In the genomic region with DNA sequence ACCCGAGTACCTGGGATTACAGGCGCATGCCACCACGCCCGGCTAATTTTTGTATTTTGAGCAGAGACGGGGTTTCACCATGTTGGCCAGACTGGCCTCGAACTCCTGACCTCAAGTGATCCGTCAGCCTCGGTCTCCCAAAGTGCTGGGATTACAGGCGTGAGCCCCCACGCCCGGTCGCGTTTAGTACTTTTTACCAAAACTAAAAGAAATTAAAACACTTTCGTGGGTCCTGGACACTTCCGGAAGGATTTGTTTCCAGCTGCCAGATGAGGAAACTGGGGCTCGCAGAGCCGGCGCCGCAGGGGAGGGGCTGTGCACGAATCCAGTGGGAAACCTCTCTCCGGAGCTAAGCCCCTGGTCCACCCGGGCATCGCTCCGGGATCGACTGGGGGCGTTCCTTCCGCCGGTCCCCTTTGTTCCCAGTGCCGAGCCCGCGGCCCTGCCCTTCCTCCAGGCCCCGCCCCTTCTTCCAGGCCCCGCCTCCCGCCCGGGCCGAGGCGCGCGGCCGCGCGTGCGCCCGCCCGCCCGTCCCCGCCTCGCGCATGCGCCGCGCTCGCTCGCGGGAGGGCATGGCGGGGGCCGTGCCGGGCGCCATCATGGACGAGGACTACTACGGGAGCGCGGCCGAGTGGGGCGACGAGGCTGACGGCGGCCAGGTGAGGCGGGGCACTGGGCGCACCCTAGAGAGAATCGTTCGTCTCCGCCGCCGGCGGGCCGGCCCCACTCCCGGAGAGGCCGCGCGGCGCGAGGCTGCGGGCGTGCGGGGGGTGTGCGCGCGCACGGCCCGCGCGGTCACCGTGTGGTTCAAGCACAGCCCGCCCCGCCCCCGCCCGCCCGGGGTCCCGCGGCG, we compare ENCODE assay signal across 1 cellular context.
TF ChIP-seq lines count a peak whose summit lies in the region.

A gene with protein sequence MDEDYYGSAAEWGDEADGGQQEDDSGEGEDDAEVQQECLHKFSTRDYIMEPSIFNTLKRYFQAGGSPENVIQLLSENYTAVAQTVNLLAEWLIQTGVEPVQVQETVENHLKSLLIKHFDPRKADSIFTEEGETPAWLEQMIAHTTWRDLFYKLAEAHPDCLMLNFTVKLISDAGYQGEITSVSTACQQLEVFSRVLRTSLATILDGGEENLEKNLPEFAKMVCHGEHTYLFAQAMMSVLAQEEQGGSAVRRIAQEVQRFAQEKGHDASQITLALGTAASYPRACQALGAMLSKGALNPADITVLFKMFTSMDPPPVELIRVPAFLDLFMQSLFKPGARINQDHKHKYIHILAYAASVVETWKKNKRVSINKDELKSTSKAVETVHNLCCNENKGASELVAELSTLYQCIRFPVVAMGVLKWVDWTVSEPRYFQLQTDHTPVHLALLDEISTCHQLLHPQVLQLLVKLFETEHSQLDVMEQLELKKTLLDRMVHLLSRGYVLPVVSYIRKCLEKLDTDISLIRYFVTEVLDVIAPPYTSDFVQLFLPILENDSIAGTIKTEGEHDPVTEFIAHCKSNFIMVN (plus strand): TSS at position 546 of the 853 bp plus-strand sequence. CDS start 54 bp downstream, at position 600.

TF ChIP-seq in K562, 482 proteins besides CTCF, POLR2A, EP300 and RAD21 (continued from another document):
- TF ChIP-seq, protein P1, sequence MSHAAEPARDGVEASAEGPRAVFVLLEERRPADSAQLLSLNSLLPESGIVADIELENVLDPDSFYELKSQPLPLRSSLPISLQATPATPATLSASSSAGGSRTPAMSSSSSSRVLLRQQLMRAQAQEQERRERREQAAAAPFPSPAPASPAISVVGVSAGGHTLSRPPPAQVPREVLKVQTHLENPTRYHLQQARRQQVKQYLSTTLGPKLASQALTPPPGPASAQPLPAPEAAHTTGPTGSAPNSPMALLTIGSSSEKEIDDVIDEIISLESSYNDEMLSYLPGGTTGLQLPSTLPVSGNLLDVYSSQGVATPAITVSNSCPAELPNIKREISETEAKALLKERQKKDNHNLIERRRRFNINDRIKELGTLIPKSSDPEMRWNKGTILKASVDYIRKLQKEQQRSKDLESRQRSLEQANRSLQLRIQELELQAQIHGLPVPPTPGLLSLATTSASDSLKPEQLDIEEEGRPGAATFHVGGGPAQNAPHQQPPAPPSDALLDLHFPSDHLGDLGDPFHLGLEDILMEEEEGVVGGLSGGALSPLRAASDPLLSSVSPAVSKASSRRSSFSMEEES (CRISPR knock-in tag; IDR thresholded peaks at IDR 0.05) = no peak
- TF ChIP-seq CEBPG (CRISPR knock-in tag; IDR thresholded peaks at IDR 0.05) (no peak), CEBPG (tag; conservative IDR thresholded peaks at IDR 0.05 in 1 of 2, IDR thresholded peaks at IDR 0.05 in 1 of 2) (no peak), HCFC1 (IDR thresholded peaks at IDR 0.05; ENCODE audit: low read depth, low read length) (0 out of 2 replicates have a peak, but pooled peaks have one; percentile 35), RBBP5 (IDR thresholded peaks at IDR 0.05; ENCODE audit: borderline replicate concordance, insufficient read depth, low read length, poor library complexity, severe bottlenecking) (peak; percentile 93), SLC30A9 (CRISPR knock-in tag; IDR thresholded peaks at IDR 0.05) (0 out of 2 replicates have a peak, but pooled peaks have one; percentile 52), ZEB2 (IDR thresholded peaks at IDR 0.05) (no peak), ZC3H11A (IDR thresholded peaks at IDR 0.05; ENCODE audit: low read depth, low read length) (no peak), ZNF583 (CRISPR knock-in tag; IDR thresholded peaks at IDR 0.05) (0 out of 2 replicates have a peak, but pooled peaks have one; percentile 32), TAF15 (IDR thresholded peaks at IDR 0.05; ENCODE audit: low read depth, low read length) (no peak), NONO (IDR thresholded peaks at IDR 0.05; ENCODE audit: low read depth in 2 of 2, low read length in 1 of 2) (peak in 1 of 2 experiments; percentile 82; a peak in 2 of 4 replicates), KDM5B (IDR thresholded peaks at IDR 0.05; ENCODE audit: insufficient replicate concordance, low read depth, low read length) (peak; percentile 81), MXI1 (IDR thresholded peaks at IDR 0.05; ENCODE audit: low read depth, low read length) (no peak), SMAD4 (CRISPR knock-in tag; conservative IDR thresholded peaks at IDR 0.05) (peak; percentile 35; the same call in 1 of the 2 replicates), STAT5A (IDR thresholded peaks at IDR 0.05; ENCODE audit: borderline replicate concordance, low read length) (no peak), FUS (optimal IDR thresholded peaks at IDR 0.05; ENCODE audit: low read depth, low read length) (no peak), OTX1 (CRISPR knock-in tag; IDR thresholded peaks at IDR 0.05) (no peak), NR2F6 (CRISPR knock-in tag; IDR thresholded peaks at IDR 0.05) (no peak), TBP (optimal IDR thresholded peaks at IDR 0.05; ENCODE audit: low read depth, low read length) (peak; percentile 64), ZFP91 (CRISPR knock-in tag; IDR thresholded peaks at IDR 0.05) (no peak), GTF3C2 (IDR thresholded peaks at IDR 0.05; ENCODE audit: borderline replicate concordance, extremely low read depth, insufficient read length) (no peak), NRF1 (conservative IDR thresholded peaks at IDR 0.05 in 1 of 2, IDR thresholded peaks at IDR 0.05 in 1 of 2) (peak; percentile 88 to 92), L3MBTL2 (IDR thresholded peaks at IDR 0.05) (peak; percentile 27; the same call in 1 of the 2 replicates), KDM1A (IDR thresholded peaks at IDR 0.05) (no peak), TCF7 (IDR thresholded peaks at IDR 0.05; ENCODE audit: borderline replicate concordance) (peak; percentile 87), MYNN (IDR thresholded peaks at IDR 0.05) (0 out of 2 replicates have a peak, but pooled peaks have one; percentile 34), MYNN (CRISPR knock-in tag; IDR thresholded peaks at IDR 0.05) (no peak)
- TF ChIP-seq, protein P2, sequence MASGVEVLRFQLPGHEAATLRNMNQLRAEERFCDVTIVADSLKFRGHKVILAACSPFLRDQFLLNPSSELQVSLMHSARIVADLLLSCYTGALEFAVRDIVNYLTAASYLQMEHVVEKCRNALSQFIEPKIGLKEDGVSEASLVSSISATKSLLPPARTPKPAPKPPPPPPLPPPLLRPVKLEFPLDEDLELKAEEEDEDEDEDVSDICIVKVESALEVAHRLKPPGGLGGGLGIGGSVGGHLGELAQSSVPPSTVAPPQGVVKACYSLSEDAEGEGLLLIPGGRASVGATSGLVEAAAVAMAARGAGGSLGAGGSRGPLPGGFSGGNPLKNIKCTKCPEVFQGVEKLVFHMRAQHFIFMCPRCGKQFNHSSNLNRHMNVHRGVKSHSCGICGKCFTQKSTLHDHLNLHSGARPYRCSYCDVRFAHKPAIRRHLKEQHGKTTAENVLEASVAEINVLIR (CRISPR knock-in tag; IDR thresholded peaks at IDR 0.05) = no peak
- TF ChIP-seq, protein P3, sequence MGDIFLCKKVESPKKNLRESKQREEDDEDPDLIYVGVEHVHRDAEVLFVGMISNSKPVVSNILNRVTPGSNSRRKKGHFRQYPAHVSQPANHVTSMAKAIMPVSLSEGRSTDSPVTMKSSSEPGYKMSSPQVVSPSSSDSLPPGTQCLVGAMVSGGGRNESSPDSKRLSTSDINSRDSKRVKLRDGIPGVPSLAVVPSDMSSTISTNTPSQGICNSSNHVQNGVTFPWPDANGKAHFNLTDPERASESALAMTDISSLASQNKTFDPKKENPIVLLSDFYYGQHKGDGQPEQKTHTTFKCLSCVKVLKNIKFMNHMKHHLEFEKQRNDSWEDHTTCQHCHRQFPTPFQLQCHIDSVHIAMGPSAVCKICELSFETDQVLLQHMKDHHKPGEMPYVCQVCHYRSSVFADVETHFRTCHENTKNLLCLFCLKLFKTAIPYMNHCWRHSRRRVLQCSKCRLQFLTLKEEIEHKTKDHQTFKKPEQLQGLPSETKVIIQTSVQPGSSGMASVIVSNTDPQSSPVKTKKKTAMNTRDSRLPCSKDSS (IDR thresholded peaks at IDR 0.05; ENCODE audit: low read depth, partially characterized antibody) = no peak
- TF ChIP-seq, protein P4, sequence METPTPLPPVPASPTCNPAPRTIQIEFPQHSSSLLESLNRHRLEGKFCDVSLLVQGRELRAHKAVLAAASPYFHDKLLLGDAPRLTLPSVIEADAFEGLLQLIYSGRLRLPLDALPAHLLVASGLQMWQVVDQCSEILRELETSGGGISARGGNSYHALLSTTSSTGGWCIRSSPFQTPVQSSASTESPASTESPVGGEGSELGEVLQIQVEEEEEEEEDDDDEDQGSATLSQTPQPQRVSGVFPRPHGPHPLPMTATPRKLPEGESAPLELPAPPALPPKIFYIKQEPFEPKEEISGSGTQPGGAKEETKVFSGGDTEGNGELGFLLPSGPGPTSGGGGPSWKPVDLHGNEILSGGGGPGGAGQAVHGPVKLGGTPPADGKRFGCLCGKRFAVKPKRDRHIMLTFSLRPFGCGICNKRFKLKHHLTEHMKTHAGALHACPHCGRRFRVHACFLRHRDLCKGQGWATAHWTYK (CRISPR knock-in tag; IDR thresholded peaks at IDR 0.05) = peak; percentile 70; the same call in 1 of the 2 replicates
